In genomic region chr1:101509370-101509769, GRCh38 we compare ENCODE assay signal across 9 cellular contexts.
"Had no signal": no experiment of that assay in that cellular context is flagged by ENCODE, and none has a peak within 500 bp of the region (broad histone marks: within the 10 kb centered on the region; RNA-seq: fewer than 3 reads in every experiment).

No MANE protein-coding gene starts in this region.

- H3K36me3 ChIP-seq: cardiac muscle cell had no signal

- H3K9me3 Mint-ChIP-seq: activated CD8-positive, alpha-beta T cell treated with anti-CD3 and anti-CD28 coated beads for 36 hours; activated T-cell treated with anti-CD3 and anti-CD28 coated beads, Interleukin-2, amount 50 U/mL, for 4 hours had no signal

- H3K27ac Mint-ChIP-seq: activated CD4-positive, alpha-beta T cell treated with anti-CD3 and anti-CD28 coated beads for 36 hours; activated CD8-positive, alpha-beta T cell treated with anti-CD3 and anti-CD28 coated beads for 36 hours; T-helper 17 cell had no signal

- H3K27me3 ChIP-seq: cardiac muscle cell had no signal

- DNase-seq: activated CD4-positive, alpha-beta T cell treated with anti-CD3 and anti-CD28 coated beads for 36 hours; activated CD8-positive, alpha-beta T cell treated with anti-CD3 and anti-CD28 coated beads for 36 hours; activated effector memory CD4-positive, alpha-beta T cell treated with Interleukin-2 at 50 U/mL for 16 hours; activated naive CD4-positive, alpha-beta T cell treated with anti-CD3 and anti-CD28 coated beads, Interleukin-2, amount 50 U/mL, for 16 hours; activated T-cell treated with anti-CD3 and anti-CD28 coated beads, Interleukin-2, amount 50 U/mL, for 4 hours; stimulated activated CD4-positive, alpha-beta T cell treated with anti-CD3 and anti-CD28 coated beads, Interleukin-12 subunit alpha, Interleukin-12 subunit beta, amount 100 ng/mL, for 4 hours; stimulated activated CD4-positive, alpha-beta T cell treated with anti-CD3 and anti-CD28 coated beads, Interleukin-2, amount 100 ng/mL, for 24 hours; T-helper 17 cell had no signal

- H3K4me3 Mint-ChIP-seq: activated CD4-positive, alpha-beta T cell treated with anti-CD3 and anti-CD28 coated beads for 36 hours; activated CD8-positive, alpha-beta T cell treated with anti-CD3 and anti-CD28 coated beads for 36 hours; activated T-cell treated with anti-CD3 and anti-CD28 coated beads, Interleukin-2, amount 50 U/mL, for 4 hours; T-helper 17 cell had no signal

- H3K27ac ChIP-seq: cardiac muscle cell had no signal

- ATAC-seq: activated CD4-positive, alpha-beta T cell treated with anti-CD3 and anti-CD28 coated beads for 36 hours; activated CD8-positive, alpha-beta T cell treated with anti-CD3 and anti-CD28 coated beads for 36 hours; activated T-cell treated with anti-CD3 and anti-CD28 coated beads, Interleukin-2, amount 50 U/mL, for 4 hours; T-helper 17 cell had no signal

- H3K4me1 Mint-ChIP-seq: activated CD4-positive, alpha-beta T cell treated with anti-CD3 and anti-CD28 coated beads for 36 hours; T-helper 17 cell had no signal

- H3K27me3 Mint-ChIP-seq: activated CD4-positive, alpha-beta T cell treated with anti-CD3 and anti-CD28 coated beads for 36 hours; activated CD8-positive, alpha-beta T cell treated with anti-CD3 and anti-CD28 coated beads for 36 hours had no signal

- H3K4me3 ChIP-seq: cardiac muscle cell had no signal
